Comparison of ENCODE assay signal across 8 cellular contexts in the genomic region with DNA sequence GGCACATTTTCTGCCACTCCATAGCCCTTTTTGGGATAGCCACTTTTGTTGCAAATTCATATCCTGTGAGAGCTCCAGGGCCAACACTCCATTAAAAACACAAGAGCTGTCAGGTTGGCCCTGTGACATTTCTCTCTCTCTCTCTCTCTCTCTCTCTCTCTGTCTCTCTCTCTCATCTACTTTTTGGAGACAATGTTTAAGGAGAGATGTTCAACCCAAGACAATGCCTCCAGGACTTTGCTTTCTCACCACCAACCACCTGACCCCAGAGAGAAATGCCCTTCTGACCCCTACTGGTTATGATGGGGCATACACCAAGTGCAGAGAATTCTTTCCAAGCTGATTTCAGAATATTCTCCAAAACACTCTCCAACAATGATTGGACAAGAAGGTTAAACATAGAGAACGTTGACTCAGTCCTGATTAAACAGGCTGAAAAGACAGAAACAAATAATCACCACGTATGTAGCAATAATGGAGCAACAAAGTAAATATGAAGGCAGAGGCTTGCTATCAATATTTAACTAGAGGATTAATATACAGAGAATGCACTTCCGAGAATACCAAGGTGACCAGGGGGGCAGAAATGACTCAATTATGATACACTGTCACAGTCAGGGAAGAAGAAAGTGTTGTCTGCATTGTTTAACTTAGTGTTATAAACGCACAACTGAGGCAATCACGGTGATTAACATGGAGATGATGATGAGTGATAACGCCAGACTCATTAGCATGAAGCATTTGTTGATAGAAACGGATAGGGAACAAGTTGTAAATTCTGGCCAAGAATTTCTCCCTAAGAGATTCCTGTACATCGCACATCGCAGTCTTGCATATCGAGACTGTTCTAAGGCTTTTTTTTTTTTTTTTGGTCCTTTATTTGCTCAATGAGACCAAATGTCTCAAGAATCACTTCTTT.
A peak's percentile ranks its signal among the peaks of the same experiment; 100 is the strongest.
DNase-seq lines count a peak whose midpoint lies in the region; ATAC-seq and TF ChIP-seq lines count a peak whose summit lies in the region.

No MANE protein-coding gene starts in this region.

- in situ Hi-C loops in Caki2 (cut with HindIII; ENCODE audit: low pct_unique_long_range_greater_than_20kb, low sequenced_read_pairs): no loop called here

- DNase-seq in Caki2 (ENCODE audit: low read depth) (peak; percentile 99), Peyer's patch (no peak), cerebellar cortex (ENCODE audit: low spot score) (peak; percentile 21), myocyte (ENCODE audit: low read depth) (peak; percentile 62), ascending aorta (ENCODE audit: low spot score in 2 of 2) (no peak), GF-D8 (lab: John Stamatoyannopoulos, UW) (no peak)

- no peak overlapping the region for H3K27ac ChIP-seq in Peyer's patch
- no peak overlapping the region for H3K27ac ChIP-seq in ascending aorta

- no peaks in the 10 kb centered on the region for H3K9me3 ChIP-seq in Peyer's patch
- no peaks in the 10 kb centered on the region for H3K9me3 ChIP-seq in ascending aorta

- intact Hi-C loops in ascending aorta (cut with DNase I): no loop called here

- H3K4me3 ChIP-seq in Peyer's patch (no peak overlapping the region), ascending aorta (no peak overlapping the region)

- ATAC-seq in GM18867 (IDR thresholded peaks at IDR 0.05; ENCODE audit: unreplicated experiment) (peak; percentile 80), HG03108 (IDR thresholded peaks at IDR 0.05; ENCODE audit: unreplicated experiment) (peak; percentile 62)

- H3K27me3 ChIP-seq in Peyer's patch (no peaks in the 10 kb centered on the region), ascending aorta (no peaks in the 10 kb centered on the region)

- peak in 4 of 6 experiments; percentile 41 to 75 (median 66) for TF ChIP-seq CTCF in Peyer's patch (IDR thresholded peaks at IDR 0.05)
- peak in 1 of 3 experiments; percentile 33 for TF ChIP-seq CTCF in ascending aorta (IDR thresholded peaks at IDR 0.05)

- no peaks in the 10 kb centered on the region for H3K4me1 ChIP-seq in Peyer's patch
- H3K4me1 ChIP-seq in ascending aorta: peaks cover 0 to 2% of the 10 kb centered on the region in 2 donors

- TF ChIP-seq POLR2A in Peyer's patch (IDR thresholded peaks at IDR 0.05): no peak

- H3K36me3 ChIP-seq in Peyer's patch: no peaks in the 10 kb centered on the region
- no peaks in the 10 kb centered on the region for H3K36me3 ChIP-seq in ascending aorta

Comparison
In these comparisons a context has a peak if more than half of its experiments do, and no peak if none do; other contexts are left out.
1. DNase-seq: peak in Caki2 (single experiment), cerebellar cortex (single experiment) and myocyte (single experiment); none in Peyer's patch (0 of 3), ascending aorta (0 of 2) and GF-D8 (single experiment).